In the genomic region with DNA sequence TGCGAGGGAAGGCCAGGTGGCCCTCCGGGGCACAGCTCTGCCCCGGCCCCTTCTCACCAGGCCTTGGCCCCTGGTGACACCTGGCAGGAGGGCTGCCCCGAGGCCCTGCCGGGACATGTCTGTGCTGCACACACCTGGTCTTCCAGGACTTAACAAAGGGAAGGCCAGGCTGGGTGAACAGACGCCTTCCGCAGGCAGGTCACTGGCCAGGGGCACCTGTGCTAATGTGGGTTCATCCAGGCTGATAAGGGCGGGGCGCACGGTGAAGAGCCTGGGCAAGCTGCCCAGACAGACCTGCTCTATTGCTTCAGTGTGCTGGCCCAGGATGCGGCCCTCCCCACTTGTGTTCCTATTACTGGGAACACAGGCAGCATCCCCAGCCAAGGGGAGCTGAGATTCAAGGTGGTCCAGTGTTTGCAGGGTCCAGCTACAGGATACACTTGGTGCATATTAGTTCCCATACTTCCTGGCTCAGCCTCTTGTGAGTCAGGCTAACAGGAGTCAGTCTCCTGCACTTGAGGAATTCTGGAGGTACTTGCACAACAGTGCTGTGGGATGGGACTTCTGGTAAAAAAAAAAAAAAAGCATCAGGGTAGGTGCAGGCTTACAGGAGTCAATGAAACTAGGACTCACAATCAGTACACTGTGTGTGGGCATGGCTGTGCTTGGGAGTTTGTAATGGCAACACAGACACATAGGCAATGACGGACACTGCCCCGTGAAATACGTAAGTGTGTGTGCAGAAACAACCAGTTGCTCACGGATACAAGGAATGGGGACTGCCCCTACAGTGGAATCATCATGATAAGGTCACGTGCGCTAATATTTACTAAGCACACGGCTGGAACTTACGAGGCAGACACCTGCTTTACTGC, we compare ENCODE assay signal across 12 cellular contexts.
DNase-seq lines count a peak whose midpoint lies in the region; ATAC-seq and TF ChIP-seq lines count a peak whose summit lies in the region.
"Had no signal": no experiment of that assay in that cellular context is flagged by ENCODE, and none has a peak within 500 bp of the region (broad histone marks: within the 10 kb centered on the region; RNA-seq: fewer than 3 reads in every experiment).

No MANE protein-coding gene starts in this region.

- intact Hi-C loops in MCF 10A (cut with micrococcal nuclease): loop anchor here (5.0 kb wide), 1 partner anchor 137 kb away; no protein-coding TSS in a partner anchor
- intact Hi-C loops in breast epithelium (cut with DNase I; ENCODE audit: low total_unique reads): loop anchor here (5.0 kb wide), 1 partner anchor 88 kb away; no protein-coding TSS in a partner anchor
- intact Hi-C loops in upper lobe of right lung (cut with DNase I): no loop called here
- intact Hi-C loops in activated CD4-positive, alpha-beta T cell treated with anti-CD3 and anti-CD28 coated beads for 36 hours (cut with DNase I, micrococcal nuclease): no loop called here

- no peak overlapping the region for H3K27ac Mint-ChIP-seq in MCF 10A (ENCODE audit: low read depth, unreplicated experiment)
- H3K27ac Mint-ChIP-seq in activated CD4-positive, alpha-beta T cell treated with anti-CD3 and anti-CD28 coated beads for 36 hours: no peak overlapping the region
- H3K27ac Mint-ChIP-seq: activated T-helper 2 cell treated with anti-CD3 and anti-CD28 coated beads, Interferon-gamma antibody, Interleukin-2, Interleukin-4, amounts not matched to agents 10 μg/mL and 5 μg/mL and 100 μg/mL, durations not matched to agents 14 hours and 24 hours and 36 hours had no signal

- no peaks in the 10 kb centered on the region for H3K27me3 Mint-ChIP-seq in MCF 10A (ENCODE audit: insufficient read depth, unreplicated experiment)
- H3K27me3 Mint-ChIP-seq in activated CD4-positive, alpha-beta T cell treated with anti-CD3 and anti-CD28 coated beads for 36 hours: no peaks in the 10 kb centered on the region

- no peak for TF ChIP-seq POLR2A in breast epithelium (IDR thresholded peaks at IDR 0.05)

- H3K9me3 ChIP-seq in breast epithelium (no peaks in the 10 kb centered on the region), RWPE2 (ENCODE audit: severe bottlenecking) (no peaks in the 10 kb centered on the region), upper lobe of right lung (no peaks in the 10 kb centered on the region)
- H3K9me3 ChIP-seq: heart left ventricle had no signal

- H3K4me1 ChIP-seq in breast epithelium (peaks cover 0 to 11% of the 10 kb centered on the region in 2 donors), RWPE2 (ENCODE audit: insufficient read depth, poor library complexity, severe bottlenecking) (no peaks in the 10 kb centered on the region), upper lobe of right lung (peaks cover 11% of the 10 kb centered on the region)

- no peak overlapping the region for H3K4me3 ChIP-seq in breast epithelium
- no peak overlapping the region for H3K4me3 ChIP-seq in RWPE2 (ENCODE audit: severe bottlenecking)
- no peak overlapping the region for H3K4me3 ChIP-seq in upper lobe of right lung
- H3K4me3 ChIP-seq: heart left ventricle had no signal

- H3K4me3 Mint-ChIP-seq in MCF 10A (ENCODE audit: unreplicated experiment): no peak overlapping the region
- H3K4me3 Mint-ChIP-seq in activated CD4-positive, alpha-beta T cell treated with anti-CD3 and anti-CD28 coated beads for 36 hours: no peak overlapping the region

- POLR2A ChIA-PET in MCF 10A (lab: Yijun Ruan, JAX): interaction anchor here (0.6 to 1.7 kb wide), 4 partner anchors 11 to 292 kb away, joined by 3 to 6 read pairs (median 3); a partner anchor contains a TSS
- POLR2A ChIA-PET in activated CD4-positive, alpha-beta T cell treated with anti-CD3 and anti-CD28 coated beads for 36 hours (lab: Charles Lee): no interaction called here

- TF ChIP-seq CTCF in MCF 10A (IDR thresholded peaks at IDR 0.05; ENCODE audit: unreplicated experiment) (no peak), breast epithelium (IDR thresholded peaks at IDR 0.05) (no peak), RWPE2 (IDR thresholded peaks at IDR 0.05; ENCODE audit: poor library complexity, severe bottlenecking) (no peak), upper lobe of right lung (IDR thresholded peaks at IDR 0.05) (no peak)

- ATAC-seq in RWPE2 (ENCODE audit: low read depth) (peak; percentile 65), upper lobe of right lung (peak; percentile 39), HG03432 (IDR thresholded peaks at IDR 0.05; ENCODE audit: unreplicated experiment) (no peak)
- no peak for ATAC-seq in activated CD4-positive, alpha-beta T cell treated with anti-CD3 and anti-CD28 coated beads for 36 hours
- ATAC-seq: activated CD4-positive, CD25-positive, alpha-beta regulatory T cell treated with anti-CD3 and anti-CD28 coated beads, Interleukin-2, amount 50 U/mL, for 24 hours had no signal

- H3K27ac ChIP-seq in breast epithelium (no peak overlapping the region), RWPE2 (ENCODE audit: poor library complexity, severe bottlenecking) (no peak overlapping the region), upper lobe of right lung (no peak overlapping the region)

- H3K36me3 ChIP-seq in breast epithelium (no peaks in the 10 kb centered on the region), RWPE2 (ENCODE audit: low read depth) (no peaks in the 10 kb centered on the region), upper lobe of right lung (peaks cover 61% of the 10 kb centered on the region)

- CTCF ChIA-PET in MCF 10A (lab: Yijun Ruan, JAX): interaction anchor here (0.6 to 0.7 kb wide), 2 partner anchors 152 to 861 kb away, joined by 3 read pairs; no protein-coding TSS in a partner anchor
- CTCF ChIA-PET in activated CD4-positive, alpha-beta T cell treated with anti-CD3 and anti-CD28 coated beads for 36 hours (lab: Charles Lee): no interaction called here

- H3K27me3 ChIP-seq in breast epithelium: no peaks in the 10 kb centered on the region
- H3K27me3 ChIP-seq in RWPE2 (ENCODE audit: insufficient read depth, poor library complexity, severe bottlenecking): no peaks in the 10 kb centered on the region
- H3K27me3 ChIP-seq in upper lobe of right lung: no peaks in the 10 kb centered on the region
- H3K27me3 ChIP-seq: heart left ventricle had no signal

- H3K4me1 Mint-ChIP-seq in MCF 10A (ENCODE audit: insufficient read depth, unreplicated experiment): peaks cover 9% of the 10 kb centered on the region
- H3K4me1 Mint-ChIP-seq in activated CD4-positive, alpha-beta T cell treated with anti-CD3 and anti-CD28 coated beads for 36 hours: no peaks in the 10 kb centered on the region

- peaks cover 18% of the 10 kb centered on the region for H3K36me3 Mint-ChIP-seq in MCF 10A (ENCODE audit: insufficient read depth, unreplicated experiment)
- H3K36me3 Mint-ChIP-seq in activated CD4-positive, alpha-beta T cell treated with anti-CD3 and anti-CD28 coated beads for 36 hours (ENCODE audit: low read depth): peaks cover 10% of the 10 kb centered on the region

- DNase-seq in MCF 10A (ENCODE audit: unreplicated experiment) (peak; percentile 66), breast epithelium (ENCODE audit: low spot score in 2 of 2) (no peak), RWPE2 (ENCODE audit: low spot score) (no peak), iris pigment epithelial cell (ENCODE audit: low read depth) (peak; percentile 14), upper lobe of right lung (peak; percentile 76), NCI-H1436 treated with DMSO at 0.1 percent for 48 hours (lab: John Stamatoyannopoulos, UW) (no peak)
- DNase-seq in activated CD4-positive, alpha-beta T cell treated with anti-CD3 and anti-CD28 coated beads for 36 hours: no peak
- DNase-seq: NCI-H446 treated with DMSO at 0.1 percent for 48 hours had no signal

- H3K9me3 Mint-ChIP-seq in MCF 10A (ENCODE audit: unreplicated experiment): no peaks in the 10 kb centered on the region
- H3K9me3 Mint-ChIP-seq in activated CD4-positive, alpha-beta T cell treated with anti-CD3 and anti-CD28 coated beads for 36 hours (ENCODE audit: low read depth): no peaks in the 10 kb centered on the region
- H3K9me3 Mint-ChIP-seq: activated T-helper 2 cell treated with anti-CD3 and anti-CD28 coated beads, Interferon-gamma antibody, Interleukin-2, Interleukin-4, amounts not matched to agents 10 μg/mL and 5 μg/mL and 100 μg/mL, durations not matched to agents 14 hours and 24 hours and 36 hours had no signal

- no TSS peak for BruUV-seq in MCF 10A (replicated peaks; lab: Mats Ljungman, UMichigan)

Comparison
In these comparisons a context has a peak if more than half of its experiments do, and no peak if none do; other contexts are left out.
1. DNase-seq: peak in MCF 10A (single experiment), iris pigment epithelial cell (single experiment) and upper lobe of right lung (single experiment); none in breast epithelium (0 of 2), RWPE2 (single experiment), NCI-H1436 treated with DMSO at 0.1 percent for 48 hours (single experiment) and activated CD4-positive, alpha-beta T cell treated with anti-CD3 and anti-CD28 coated beads for 36 hours (single experiment).
2. ATAC-seq: peak in RWPE2 (single experiment) and upper lobe of right lung (single experiment); none in HG03432 (single experiment) and activated CD4-positive, alpha-beta T cell treated with anti-CD3 and anti-CD28 coated beads for 36 hours (single experiment).
3. intact Hi-C loops: an anchor here in MCF 10A (5.0 kb wide) and breast epithelium (5.0 kb wide); none called in upper lobe of right lung and activated CD4-positive, alpha-beta T cell treated with anti-CD3 and anti-CD28 coated beads for 36 hours.